Comparison of ENCODE assay signal across 16 cellular contexts in the genomic region with DNA sequence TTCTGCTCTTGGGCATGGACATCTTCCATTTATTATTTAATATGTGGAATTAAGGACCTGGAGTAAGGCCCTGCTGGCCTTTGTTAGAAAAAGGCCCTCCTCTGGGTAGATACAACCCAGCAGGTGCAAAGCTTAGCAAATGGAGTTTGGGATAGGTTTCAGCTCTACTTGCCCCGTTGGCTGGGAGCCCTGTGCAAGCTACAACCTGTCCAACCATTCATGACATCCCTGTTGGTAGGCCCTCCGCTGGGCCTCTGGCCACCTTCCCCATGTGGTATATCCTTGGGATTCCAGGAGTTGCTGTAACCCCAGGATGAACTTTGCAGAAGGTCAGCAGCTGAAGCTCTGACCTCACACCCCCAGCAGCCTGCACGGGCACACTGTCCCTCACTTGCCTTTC. TPM values are rescaled to one million over a fixed set of nuclear protein-coding genes. Genes with fewer than 3 reads are reported as not detected.
DNase-seq lines count a peak whose midpoint lies in the region; ATAC-seq and TF ChIP-seq lines count a peak whose summit lies in the region.
"Had no signal": no experiment of that assay in that cellular context is flagged by ENCODE, and none has a peak within 500 bp of the region (broad histone marks: within the 10 kb centered on the region; RNA-seq: fewer than 3 reads in every experiment).

No MANE protein-coding gene starts in this region.

- DNase-seq in A673 (ENCODE audit: low spot score) (no peak), HPDE6-E6E7 (ENCODE audit: extremely low spot score) (peak; percentile 61), breast epithelium (ENCODE audit: low spot score in 2 of 2) (peak in 1 of 2 donors; percentile 86), esophagus squamous epithelium (lab: John Stamatoyannopoulos, UW) (no peak), glomerular visceral epithelial cell (ENCODE audit: extremely low spot score) (no peak), 8988T (no peak)
- DNase-seq: Caco-2; CD4-positive, CD25-positive, alpha-beta regulatory T cell; DMS53; H9; NCI-H1048; NCI-H2107; NCI-H748 treated with DMSO at 0.1 percent for 48 hours had no signal

- H3K4me3 ChIP-seq in A673 (ENCODE audit: low read depth, low read length, poor library complexity, severe bottlenecking) (no peak overlapping the region), breast epithelium (no peak overlapping the region), esophagus squamous epithelium (no peak overlapping the region)

- TF ChIP-seq POLR2A in breast epithelium (IDR thresholded peaks at IDR 0.05) (no peak), esophagus squamous epithelium (IDR thresholded peaks at IDR 0.05) (no peak)

- CTCF ChIA-PET in A673 (lab: Charles Lee) = no interaction called here

- H3K4me1 ChIP-seq in A673 (ENCODE audit: insufficient read depth, low read length, poor library complexity, severe bottlenecking) (peaks cover 50% of the 10 kb centered on the region), breast epithelium (peaks cover 0 to 6% of the 10 kb centered on the region in 2 donors), esophagus squamous epithelium (peaks cover 13 to 54% (median 25%) of the 10 kb centered on the region in 3 donors)

- intact Hi-C loops in A673 (cut with micrococcal nuclease; ENCODE audit: unreplicated experiment) (loop anchor here (10.0 kb wide), 1 partner anchor 517 kb away; no protein-coding TSS in a partner anchor), breast epithelium (cut with DNase I; ENCODE audit: low total_unique reads) (no loop called here), esophagus squamous epithelium (cut with DNase I) (no loop called here)

- ATAC-seq in HG03342 (IDR thresholded peaks at IDR 0.05; ENCODE audit: unreplicated experiment) = no peak
- ATAC-seq: Right ventricle myocardium inferior had no signal

- no TSS peak for BruUV-seq in A673 (replicated peaks; lab: Mats Ljungman, UMichigan)

- POLR2A ChIA-PET in A673 (lab: Charles Lee; ENCODE audit: low non-redundant PET) = no interaction called here

- no peak for TF ChIP-seq CTCF in A673 (conservative IDR thresholded peaks at IDR 0.05; ENCODE audit: low read depth, low read length)
- no peak for TF ChIP-seq CTCF in breast epithelium (IDR thresholded peaks at IDR 0.05)
- no peak for TF ChIP-seq CTCF in esophagus squamous epithelium (IDR thresholded peaks at IDR 0.05)

- H3K9me3 ChIP-seq in A673 (ENCODE audit: low read depth, low read length, poor library complexity, severe bottlenecking) = no peaks in the 10 kb centered on the region
- no peaks in the 10 kb centered on the region for H3K9me3 ChIP-seq in breast epithelium
- no peaks in the 10 kb centered on the region for H3K9me3 ChIP-seq in esophagus squamous epithelium
- H3K9me3 ChIP-seq: Caco-2 had no signal

- H3K27me3 ChIP-seq in A673 (replicated peaks; ENCODE audit: insufficient read depth, low read depth, low read length, poor library complexity) (no peaks in the 10 kb centered on the region), breast epithelium (peaks cover 4 to 46% of the 10 kb centered on the region in 2 donors), esophagus squamous epithelium (peaks cover 4 to 99% (median 16%) of the 10 kb centered on the region in 4 donors)

- WGBS in esophagus squamous epithelium, 2 donors = 44% methylated on average over 2 of the region's 3 CpGs; no CpG with 5 or more reads in 1 of the 2 donors

- H3K36me3 ChIP-seq in A673 (ENCODE audit: insufficient read depth, low read length, poor library complexity, severe bottlenecking) (no peaks in the 10 kb centered on the region), breast epithelium (no peaks in the 10 kb centered on the region), esophagus squamous epithelium (no peaks in the 10 kb centered on the region)

- H3K27ac ChIP-seq in A673 (ENCODE audit: low read depth, low read length, poor library complexity, severe bottlenecking) (peak overlapping the region; percentile 25), breast epithelium (peak overlapping the region; percentile 54 to 68), esophagus squamous epithelium (peak overlapping the region in 3 of 4 donors; percentile 18 to 48 (median 21))
- H3K27ac ChIP-seq: KMS-11 had no signal

RNA-seq across cellular contexts. Expression of gene NGFR, which starts 6.4 kb away (rescaled TPM):
- total RNA-seq in A673 (2021) (39.6 and 60.6 TPM in 2 replicates), breast epithelium (10 to 100 TPM in 2 of 3 donors, 1 to 10 TPM in 1; 3.4 to 27.8 (median 17.7) TPM), esophagus squamous epithelium (1 to 10 TPM; 1.6 to 9.6 (median 4.9) TPM)
